ENCODE assay signal across 17 cellular contexts in genomic region chr5:20608567-20608966, GRCh38.
"Had no signal": no experiment of that assay in that cellular context is flagged by ENCODE, and none has a peak within 500 bp of the region (broad histone marks: within the 10 kb centered on the region; RNA-seq: fewer than 3 reads in every experiment).

No MANE protein-coding gene starts in this region.

- ATAC-seq: foreskin keratinocyte, gastroesophageal sphincter, heart left ventricle, left cardiac atrium, left lung, left ventricle myocardium superior, lower lobe of right lung had no signal

- H3K9me3 ChIP-seq: gastroesophageal sphincter, lower lobe of right lung had no signal

- H3K4me2 ChIP-seq: hepatocyte had no signal

- DNase-seq: dermis blood vessel endothelial cell; dorsolateral prefrontal cortex; effector CD4-positive, alpha-beta T cell; effector memory CD4-positive, alpha-beta T cell; foreskin keratinocyte; heart left ventricle; hypothalamus; left cardiac atrium; left lung; left ventricle myocardium superior; lower lobe of right lung; mesenchymal stem cell; midbrain had no signal

- H2AFZ ChIP-seq: hepatocyte had no signal

- H3K36me3 ChIP-seq: esophagus muscularis mucosa, gastroesophageal sphincter, heart left ventricle, left lung, lower lobe of right lung had no signal

- H3K4me3 ChIP-seq: coronary artery, dorsolateral prefrontal cortex, esophagus muscularis mucosa, gastroesophageal sphincter, heart left ventricle, hepatocyte, left lung, lower lobe of right lung had no signal

- H3K79me2 ChIP-seq: hepatocyte had no signal

- H3K4me1 ChIP-seq: esophagus muscularis mucosa, foreskin keratinocyte, gastroesophageal sphincter, heart left ventricle, left lung, lower lobe of right lung had no signal

- H3K27me3 ChIP-seq: dorsolateral prefrontal cortex, esophagus muscularis mucosa, foreskin keratinocyte, gastroesophageal sphincter, heart left ventricle, hepatocyte, left lung had no signal

- H3K27ac ChIP-seq: coronary artery, dorsolateral prefrontal cortex, esophagus muscularis mucosa, foreskin keratinocyte, gastroesophageal sphincter, heart left ventricle, hepatocyte, left lung, lower lobe of right lung had no signal
